Comparison of ENCODE assay signal across 1 cellular context in the genomic region with DNA sequence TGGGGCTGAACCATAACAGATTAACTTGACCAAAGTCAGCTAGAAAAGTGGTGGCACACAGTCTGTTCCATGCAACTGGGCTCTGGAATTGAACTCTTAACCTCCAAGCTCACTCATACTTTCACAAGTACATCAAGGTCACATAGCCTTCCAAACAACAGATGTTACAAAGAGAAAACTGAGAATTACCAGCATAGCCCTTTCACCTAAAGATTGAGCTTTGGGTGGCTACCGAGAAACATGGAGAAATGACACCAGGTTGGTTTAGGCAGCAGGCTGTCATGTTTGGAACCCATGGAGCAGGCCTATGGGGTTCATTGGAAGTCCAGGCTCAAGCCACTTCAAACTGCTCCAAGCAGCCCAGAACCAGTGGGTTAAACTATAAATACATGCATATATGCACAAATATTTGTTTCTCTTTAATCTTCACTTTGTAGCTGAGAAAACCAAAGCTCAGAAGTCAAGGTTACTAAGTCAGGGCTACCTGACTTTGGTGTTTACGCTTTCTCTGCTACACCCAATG.
TF ChIP-seq lines count a peak whose summit lies in the region.

No MANE protein-coding gene starts in this region.

TF ChIP-seq in HepG2, 621 proteins besides CTCF, POLR2A, EP300 and RAD21 (continued from another document and continues in another):
- TF ChIP-seq, protein P1, sequence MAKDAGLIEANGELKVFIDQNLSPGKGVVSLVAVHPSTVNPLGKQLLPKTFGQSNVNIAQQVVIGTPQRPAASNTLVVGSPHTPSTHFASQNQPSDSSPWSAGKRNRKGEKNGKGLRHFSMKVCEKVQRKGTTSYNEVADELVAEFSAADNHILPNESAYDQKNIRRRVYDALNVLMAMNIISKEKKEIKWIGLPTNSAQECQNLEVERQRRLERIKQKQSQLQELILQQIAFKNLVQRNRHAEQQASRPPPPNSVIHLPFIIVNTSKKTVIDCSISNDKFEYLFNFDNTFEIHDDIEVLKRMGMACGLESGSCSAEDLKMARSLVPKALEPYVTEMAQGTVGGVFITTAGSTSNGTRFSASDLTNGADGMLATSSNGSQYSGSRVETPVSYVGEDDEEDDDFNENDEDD (CRISPR knock-in tag; IDR thresholded peaks at IDR 0.05; ENCODE audit: borderline replicate concordance) = no peak
- TF ChIP-seq, protein P2, sequence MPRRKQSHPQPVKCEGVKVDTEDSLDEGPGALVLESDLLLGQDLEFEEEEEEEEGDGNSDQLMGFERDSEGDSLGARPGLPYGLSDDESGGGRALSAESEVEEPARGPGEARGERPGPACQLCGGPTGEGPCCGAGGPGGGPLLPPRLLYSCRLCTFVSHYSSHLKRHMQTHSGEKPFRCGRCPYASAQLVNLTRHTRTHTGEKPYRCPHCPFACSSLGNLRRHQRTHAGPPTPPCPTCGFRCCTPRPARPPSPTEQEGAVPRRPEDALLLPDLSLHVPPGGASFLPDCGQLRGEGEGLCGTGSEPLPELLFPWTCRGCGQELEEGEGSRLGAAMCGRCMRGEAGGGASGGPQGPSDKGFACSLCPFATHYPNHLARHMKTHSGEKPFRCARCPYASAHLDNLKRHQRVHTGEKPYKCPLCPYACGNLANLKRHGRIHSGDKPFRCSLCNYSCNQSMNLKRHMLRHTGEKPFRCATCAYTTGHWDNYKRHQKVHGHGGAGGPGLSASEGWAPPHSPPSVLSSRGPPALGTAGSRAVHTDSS (CRISPR knock-in tag; conservative IDR thresholded peaks at IDR 0.05) = no peak
- peak; percentile 30; the same call in 1 of the 2 replicates for TF ChIP-seq POGZ (CRISPR knock-in tag; IDR thresholded peaks at IDR 0.05)
- no peak for TF ChIP-seq DR1 (CRISPR knock-in tag; IDR thresholded peaks at IDR 0.05)
- TF ChIP-seq RARA (CRISPR knock-in tag; IDR thresholded peaks at IDR 0.05) = peak; percentile 91
- TF ChIP-seq HMG20B (CRISPR knock-in tag; conservative IDR thresholded peaks at IDR 0.05) = no peak
- no peak for TF ChIP-seq ZNF44 (CRISPR knock-in tag; IDR thresholded peaks at IDR 0.05)
- TF ChIP-seq ZNF350 (CRISPR knock-in tag; IDR thresholded peaks at IDR 0.05; ENCODE audit: borderline replicate concordance, low read depth) = no peak
- TF ChIP-seq ZSCAN31 (CRISPR knock-in tag; IDR thresholded peaks at IDR 0.05; ENCODE audit: low read depth) = no peak
- no peak for TF ChIP-seq FOXP1 (IDR thresholded peaks at IDR 0.05)
- TF ChIP-seq FOXP1 (CRISPR knock-in tag; IDR thresholded peaks at IDR 0.05) = peak; percentile 85
- TF ChIP-seq JUND (CRISPR knock-in tag; IDR thresholded peaks at IDR 0.05) = 0 out of 2 replicates have a peak, but pooled peaks have one; percentile 8
- no peak for TF ChIP-seq ZNF382 (CRISPR knock-in tag; IDR thresholded peaks at IDR 0.05; ENCODE audit: borderline replicate concordance)
- no peak for TF ChIP-seq CEBPG (CRISPR knock-in tag; IDR thresholded peaks at IDR 0.05)
- peak; percentile 12; the same call in 1 of the 2 replicates for TF ChIP-seq MBD4 (IDR thresholded peaks at IDR 0.05; ENCODE audit: borderline replicate concordance, low read length)
- TF ChIP-seq ZNF224 (CRISPR knock-in tag; IDR thresholded peaks at IDR 0.05) = no peak
- TF ChIP-seq, protein P3, sequence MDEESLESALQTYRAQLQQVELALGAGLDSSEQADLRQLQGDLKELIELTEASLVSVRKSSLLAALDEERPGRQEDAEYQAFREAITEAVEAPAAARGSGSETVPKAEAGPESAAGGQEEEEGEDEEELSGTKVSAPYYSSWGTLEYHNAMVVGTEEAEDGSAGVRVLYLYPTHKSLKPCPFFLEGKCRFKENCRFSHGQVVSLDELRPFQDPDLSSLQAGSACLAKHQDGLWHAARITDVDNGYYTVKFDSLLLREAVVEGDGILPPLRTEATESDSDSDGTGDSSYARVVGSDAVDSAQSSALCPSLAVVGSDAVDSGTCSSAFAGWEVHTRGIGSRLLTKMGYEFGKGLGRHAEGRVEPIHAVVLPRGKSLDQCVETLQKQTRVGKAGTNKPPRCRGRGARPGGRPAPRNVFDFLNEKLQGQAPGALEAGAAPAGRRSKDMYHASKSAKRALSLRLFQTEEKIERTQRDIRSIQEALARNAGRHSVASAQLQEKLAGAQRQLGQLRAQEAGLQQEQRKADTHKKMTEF (CRISPR knock-in tag; IDR thresholded peaks at IDR 0.05) = no peak; the same call in 1 of the 2 replicates
- no peak for TF ChIP-seq ZNF713 (CRISPR knock-in tag; IDR thresholded peaks at IDR 0.05)
- TF ChIP-seq SUZ12 (IDR thresholded peaks at IDR 0.05; ENCODE audit: low read depth, low read length) = no peak
- TF ChIP-seq, protein P4, sequence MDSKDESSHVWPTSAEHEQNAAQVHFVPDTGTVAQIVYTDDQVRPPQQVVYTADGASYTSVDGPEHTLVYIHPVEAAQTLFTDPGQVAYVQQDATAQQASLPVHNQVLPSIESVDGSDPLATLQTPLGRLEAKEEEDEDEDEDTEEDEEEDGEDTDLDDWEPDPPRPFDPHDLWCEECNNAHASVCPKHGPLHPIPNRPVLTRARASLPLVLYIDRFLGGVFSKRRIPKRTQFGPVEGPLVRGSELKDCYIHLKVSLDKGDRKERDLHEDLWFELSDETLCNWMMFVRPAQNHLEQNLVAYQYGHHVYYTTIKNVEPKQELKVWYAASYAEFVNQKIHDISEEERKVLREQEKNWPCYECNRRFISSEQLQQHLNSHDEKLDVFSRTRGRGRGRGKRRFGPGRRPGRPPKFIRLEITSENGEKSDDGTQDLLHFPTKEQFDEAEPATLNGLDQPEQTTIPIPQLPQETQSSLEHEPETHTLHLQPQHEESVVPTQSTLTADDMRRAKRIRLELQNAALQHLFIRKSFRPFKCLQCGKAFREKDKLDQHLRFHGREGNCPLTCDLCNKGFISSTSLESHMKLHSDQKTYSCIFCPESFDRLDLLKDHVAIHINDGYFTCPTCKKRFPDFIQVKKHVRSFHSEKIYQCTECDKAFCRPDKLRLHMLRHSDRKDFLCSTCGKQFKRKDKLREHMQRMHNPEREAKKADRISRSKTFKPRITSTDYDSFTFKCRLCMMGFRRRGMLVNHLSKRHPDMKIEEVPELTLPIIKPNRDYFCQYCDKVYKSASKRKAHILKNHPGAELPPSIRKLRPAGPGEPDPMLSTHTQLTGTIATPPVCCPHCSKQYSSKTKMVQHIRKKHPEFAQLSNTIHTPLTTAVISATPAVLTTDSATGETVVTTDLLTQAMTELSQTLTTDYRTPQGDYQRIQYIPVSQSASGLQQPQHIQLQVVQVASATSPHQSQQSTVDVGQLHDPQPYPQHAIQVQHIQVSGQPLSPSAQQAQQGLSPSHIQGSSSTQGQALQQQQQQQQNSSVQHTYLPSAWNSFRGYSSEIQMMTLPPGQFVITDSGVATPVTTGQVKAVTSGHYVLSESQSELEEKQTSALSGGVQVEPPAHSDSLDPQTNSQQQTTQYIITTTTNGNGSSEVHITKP (CRISPR knock-in tag; IDR thresholded peaks at IDR 0.05; ENCODE audit: low read depth) = 0 out of 2 replicates have a peak, but pooled peaks have one; percentile 6
- TF ChIP-seq PCBP1 (IDR thresholded peaks at IDR 0.05; ENCODE audit: borderline replicate concordance, low read depth, low read length) = no peak
- TF ChIP-seq HOXA9 (CRISPR knock-in tag; IDR thresholded peaks at IDR 0.05; ENCODE audit: borderline replicate concordance) = no peak
- TF ChIP-seq WIZ (CRISPR knock-in tag; IDR thresholded peaks at IDR 0.05) = no peak
- no peak for TF ChIP-seq SAFB2 (CRISPR knock-in tag; IDR thresholded peaks at IDR 0.05; ENCODE audit: borderline replicate concordance, low read depth)
- TF ChIP-seq ZNF17 (CRISPR knock-in tag; IDR thresholded peaks at IDR 0.05) = no peak
- no peak for TF ChIP-seq ZNF512B (CRISPR knock-in tag; IDR thresholded peaks at IDR 0.05; ENCODE audit: borderline replicate concordance)
- TF ChIP-seq, protein P5, sequence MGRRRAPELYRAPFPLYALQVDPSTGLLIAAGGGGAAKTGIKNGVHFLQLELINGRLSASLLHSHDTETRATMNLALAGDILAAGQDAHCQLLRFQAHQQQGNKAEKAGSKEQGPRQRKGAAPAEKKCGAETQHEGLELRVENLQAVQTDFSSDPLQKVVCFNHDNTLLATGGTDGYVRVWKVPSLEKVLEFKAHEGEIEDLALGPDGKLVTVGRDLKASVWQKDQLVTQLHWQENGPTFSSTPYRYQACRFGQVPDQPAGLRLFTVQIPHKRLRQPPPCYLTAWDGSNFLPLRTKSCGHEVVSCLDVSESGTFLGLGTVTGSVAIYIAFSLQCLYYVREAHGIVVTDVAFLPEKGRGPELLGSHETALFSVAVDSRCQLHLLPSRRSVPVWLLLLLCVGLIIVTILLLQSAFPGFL (CRISPR knock-in tag; IDR thresholded peaks at IDR 0.05) = no peak
- TF ChIP-seq CHCHD3 (CRISPR knock-in tag; IDR thresholded peaks at IDR 0.05) = no peak
- no peak for TF ChIP-seq TP53 (CRISPR knock-in tag; conservative IDR thresholded peaks at IDR 0.05)
- TF ChIP-seq FOXJ3 (CRISPR knock-in tag; IDR thresholded peaks at IDR 0.05; ENCODE audit: borderline replicate concordance) = peak; percentile 74; the same call in 1 of the 2 replicates
- peak; percentile 67 for TF ChIP-seq MED1 (CRISPR knock-in tag; IDR thresholded peaks at IDR 0.05)
- TF ChIP-seq SNAI1 (CRISPR knock-in tag; IDR thresholded peaks at IDR 0.05; ENCODE audit: borderline replicate concordance) = no peak
- TF ChIP-seq, protein P6, sequence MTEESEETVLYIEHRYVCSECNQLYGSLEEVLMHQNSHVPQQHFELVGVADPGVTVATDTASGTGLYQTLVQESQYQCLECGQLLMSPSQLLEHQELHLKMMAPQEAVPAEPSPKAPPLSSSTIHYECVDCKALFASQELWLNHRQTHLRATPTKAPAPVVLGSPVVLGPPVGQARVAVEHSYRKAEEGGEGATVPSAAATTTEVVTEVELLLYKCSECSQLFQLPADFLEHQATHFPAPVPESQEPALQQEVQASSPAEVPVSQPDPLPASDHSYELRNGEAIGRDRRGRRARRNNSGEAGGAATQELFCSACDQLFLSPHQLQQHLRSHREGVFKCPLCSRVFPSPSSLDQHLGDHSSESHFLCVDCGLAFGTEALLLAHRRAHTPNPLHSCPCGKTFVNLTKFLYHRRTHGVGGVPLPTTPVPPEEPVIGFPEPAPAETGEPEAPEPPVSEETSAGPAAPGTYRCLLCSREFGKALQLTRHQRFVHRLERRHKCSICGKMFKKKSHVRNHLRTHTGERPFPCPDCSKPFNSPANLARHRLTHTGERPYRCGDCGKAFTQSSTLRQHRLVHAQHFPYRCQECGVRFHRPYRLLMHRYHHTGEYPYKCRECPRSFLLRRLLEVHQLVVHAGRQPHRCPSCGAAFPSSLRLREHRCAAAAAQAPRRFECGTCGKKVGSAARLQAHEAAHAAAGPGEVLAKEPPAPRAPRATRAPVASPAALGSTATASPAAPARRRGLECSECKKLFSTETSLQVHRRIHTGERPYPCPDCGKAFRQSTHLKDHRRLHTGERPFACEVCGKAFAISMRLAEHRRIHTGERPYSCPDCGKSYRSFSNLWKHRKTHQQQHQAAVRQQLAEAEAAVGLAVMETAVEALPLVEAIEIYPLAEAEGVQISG (CRISPR knock-in tag; IDR thresholded peaks at IDR 0.05) = no peak
- no peak for TF ChIP-seq ISX (CRISPR knock-in tag; conservative IDR thresholded peaks at IDR 0.05)
- TF ChIP-seq ZFP36L1 (CRISPR knock-in tag; IDR thresholded peaks at IDR 0.05) = no peak
- TF ChIP-seq TSC22D2 (CRISPR knock-in tag; IDR thresholded peaks at IDR 0.05; ENCODE audit: borderline replicate concordance) = no peak
- TF ChIP-seq ZFY (CRISPR knock-in tag; IDR thresholded peaks at IDR 0.05) = no peak; the same call in 1 of the 2 replicates
- TF ChIP-seq ZNF710 (CRISPR knock-in tag; IDR thresholded peaks at IDR 0.05; ENCODE audit: borderline replicate concordance) = 0 out of 2 replicates have a peak, but pooled peaks have one; percentile 21
- TF ChIP-seq ZNF143 (CRISPR knock-in tag; IDR thresholded peaks at IDR 0.05) = no peak
